ENCODE assay signal across 9 cellular contexts in the genomic region with DNA sequence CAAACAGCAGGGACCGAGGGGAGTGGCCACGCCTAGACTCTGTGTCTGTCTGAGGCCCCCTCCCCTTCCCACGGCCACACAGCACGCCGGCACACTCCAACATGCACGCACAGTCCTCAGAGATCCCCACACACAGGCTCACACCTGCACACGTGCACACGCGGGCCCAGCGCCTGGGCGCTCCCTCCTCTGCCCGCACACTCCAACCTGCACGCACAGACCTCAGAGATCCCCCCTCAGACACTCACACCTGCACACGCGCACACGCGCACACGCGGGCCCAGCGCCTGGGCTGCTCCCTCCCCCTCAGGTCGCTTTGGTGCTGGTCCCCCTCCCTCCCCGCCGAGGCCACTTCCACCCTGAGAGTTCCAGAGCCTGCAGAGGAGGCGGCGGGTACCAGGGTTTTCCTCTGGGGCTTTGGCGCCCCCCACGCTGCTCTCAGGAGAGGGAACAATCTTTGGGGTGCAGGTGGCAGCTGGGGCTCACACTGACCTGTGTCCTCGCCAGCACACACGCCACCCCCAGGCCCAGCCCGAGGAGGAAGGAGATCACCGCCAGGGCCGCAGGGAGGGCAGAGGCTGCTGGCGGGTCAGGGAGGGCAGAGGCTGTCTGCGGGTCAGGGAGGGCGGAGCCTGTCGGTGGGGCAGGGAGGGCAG. TPM values are rescaled to one million over a fixed set of nuclear protein-coding genes. Genes with fewer than 3 reads are reported as not detected.
DNase-seq lines count a peak whose midpoint lies in the region; ATAC-seq and TF ChIP-seq lines count a peak whose summit lies in the region.
"Had no signal": no experiment of that assay in that cellular context is flagged by ENCODE, and none has a peak within 500 bp of the region (broad histone marks: within the 10 kb centered on the region; RNA-seq: fewer than 3 reads in every experiment).

No MANE protein-coding gene starts in this region.

- no peak overlapping the region for H3K4me2 ChIP-seq in HCT116 (ENCODE audit: low read length)

- H3K27ac Mint-ChIP-seq in WTC11 (no peak overlapping the region), endodermal cell (no peak overlapping the region), HFFc6 (no peak overlapping the region)

- H3K27me3 Mint-ChIP-seq in WTC11 (ENCODE audit: low read depth) (0 out of 2 replicates have a peak, but pooled peaks cover 5% of the 10 kb centered on the region), endodermal cell (ENCODE audit: insufficient read depth) (peaks cover 2% of the 10 kb centered on the region), HFFc6 (ENCODE audit: insufficient read depth) (peaks cover 2% of the 10 kb centered on the region)

- H3K4me1 ChIP-seq in HCT116 (ENCODE audit: control insufficient read depth in 1 of 2, insufficient read depth in 2 of 2, low read length in 2 of 2) (no peaks in the 10 kb centered on the region), endodermal cell (ENCODE audit: control insufficient read depth, insufficient read depth, low read length) (no peaks in the 10 kb centered on the region), psoas muscle (no peaks in the 10 kb centered on the region)

- H3K36me3 ChIP-seq in HCT116 (ENCODE audit: control insufficient read depth in 1 of 2, insufficient read depth in 2 of 2, low read length in 2 of 2) = no peaks in the 10 kb centered on the region
- H3K36me3 ChIP-seq in endodermal cell (ENCODE audit: control insufficient read depth, insufficient read depth, low read length) = no peaks in the 10 kb centered on the region
- no peaks in the 10 kb centered on the region for H3K36me3 ChIP-seq in psoas muscle (ENCODE audit: insufficient read depth in 1 of 2, low read depth in 1 of 2)
- H3K36me3 ChIP-seq: heart left ventricle had no signal

- H3K27ac ChIP-seq in HCT116 (ENCODE audit: low read depth, low read length) (no peak overlapping the region), endodermal cell (ENCODE audit: low read depth, low read length) (no peak overlapping the region), psoas muscle (no peak overlapping the region)

- H3K4me1 Mint-ChIP-seq in WTC11 = peaks cover 5% of the 10 kb centered on the region
- no peaks in the 10 kb centered on the region for H3K4me1 Mint-ChIP-seq in endodermal cell
- H3K4me1 Mint-ChIP-seq in HFFc6 (ENCODE audit: low read depth) = no peaks in the 10 kb centered on the region

- RAD21 ChIA-PET in HCT116 (lab: Charles Lee; ENCODE audit: low non-redundant PET in 1 of 2, low total read pairs in 2 of 2, uncharacterized antibody in 2 of 2, unreplicated experiment in 2 of 2) = no interaction called here

- H4K20me1 ChIP-seq in HCT116 (ENCODE audit: insufficient read depth) = no peaks in the 10 kb centered on the region

- no peak overlapping the region for H3K9ac ChIP-seq in HCT116 (ENCODE audit: low read length)
- H3K9ac ChIP-seq in endodermal cell (ENCODE audit: extremely low read depth, low read length, poor library complexity, severe bottlenecking) = no peak overlapping the region

- intact Hi-C loops in HCT116 (cut with micrococcal nuclease) = no loop called here
- intact Hi-C loops in psoas muscle (cut with DNase I) = loop anchor here (2.0 to 5.0 kb wide), 2 partner anchors 13 to 69 kb away; no protein-coding TSS in a partner anchor

- 73 to 77% methylated on average over 22 to 36 of the region's 36 CpGs for WGBS in endodermal cell (ENCODE audit: insufficient coverage in 1 of 2, insufficient read length in 1 of 2), 2 experiments
- 24 to 28% (median 26%) methylated on average over 32 to 36 of the region's 36 CpGs for WGBS in psoas muscle, 3 donors

- 0 out of 2 replicates have a peak, but pooled peaks have one; percentile 16 for ATAC-seq in HCT116
- ATAC-seq in WTC11 = peak; percentile 62
- peak in 2 of 4 donors; percentile 20 to 35 for ATAC-seq in psoas muscle
- no peak for ATAC-seq in HG03342 (IDR thresholded peaks at IDR 0.05; ENCODE audit: unreplicated experiment)

- H2AFZ ChIP-seq in HCT116 (ENCODE audit: low read depth, low read length, poor library complexity, severe bottlenecking) = no peak overlapping the region

- H3K79me2 ChIP-seq in HCT116 (ENCODE audit: insufficient read depth, low read length) = no peaks in the 10 kb centered on the region

- DNase-seq in HCT116 (ENCODE audit: low read depth, low spot score) (no peak), WTC11 (ENCODE audit: low spot score) (no peak), endodermal cell (peak; percentile 81), psoas muscle (no peak), NCI-H1930 (lab: John Stamatoyannopoulos, UW) (no peak), NCI-H1436 treated with DMSO at 0.1 percent for 48 hours (lab: John Stamatoyannopoulos, UW) (no peak), HFFc6 (no peak)

- BruUV-seq in HCT116 (replicated peaks; lab: Mats Ljungman, UMichigan) = no TSS peak

- TF ChIP-seq CTCF in HCT116 (IDR thresholded peaks at IDR 0.05 in 2 of 3, conservative IDR thresholded peaks at IDR 0.05 in 1 of 3; ENCODE audit: borderline replicate concordance in 1 of 3, insufficient read depth in 1 of 3, low read depth in 2 of 3, low read length in 2 of 3) (no peak), WTC11 (IDR thresholded peaks at IDR 0.05) (no peak), endodermal cell (conservative IDR thresholded peaks at IDR 0.05) (no peak), psoas muscle (IDR thresholded peaks at IDR 0.05) (no peak), HFFc6 (IDR thresholded peaks at IDR 0.05) (no peak)

- no peak for TF ChIP-seq RAD21 in HCT116 (IDR thresholded peaks at IDR 0.05; ENCODE audit: low read depth)

- H3K27me3 ChIP-seq in HCT116 (ENCODE audit: insufficient read depth, low read length) (no peaks in the 10 kb centered on the region), endodermal cell (ENCODE audit: control insufficient read depth, insufficient read depth, low read length, poor library complexity, severe bottlenecking) (no peaks in the 10 kb centered on the region), psoas muscle (ENCODE audit: insufficient read depth in 3 of 3, low read length in 2 of 3) (peaks cover 0 to 21% (median 11%) of the 10 kb centered on the region in 3 donors)

- CTCF ChIA-PET in HCT116 (lab: Charles Lee) = no interaction called here
- CTCF ChIA-PET in WTC11 (lab: Charles Lee) = interaction anchor here (1.0 to 2.2 kb wide), 2 partner anchors 18 to 79 kb away, joined by 6 to 9 read pairs; a partner anchor contains a TSS

- no peaks in the 10 kb centered on the region for H3K9me2 ChIP-seq in HCT116 (ENCODE audit: insufficient read depth)

- TF ChIP-seq POLR2A in HCT116 (IDR thresholded peaks at IDR 0.05; ENCODE audit: borderline replicate concordance, extremely low read depth, insufficient read depth, insufficient read length) = no peak

- POLR2A ChIA-PET in HCT116 (lab: Charles Lee) = no interaction called here
- POLR2A ChIA-PET in WTC11 (lab: Charles Lee) = interaction anchor here (0.5 kb wide), 1 partner anchor 101 kb away, joined by 3 read pairs; no protein-coding TSS in a partner anchor

- H3K9me3 Mint-ChIP-seq in WTC11 (no peaks in the 10 kb centered on the region), endodermal cell (no peaks in the 10 kb centered on the region), HFFc6 (no peaks in the 10 kb centered on the region)

- peak overlapping the region; percentile 60 for H3K4me3 Mint-ChIP-seq in WTC11
- no peak overlapping the region for H3K4me3 Mint-ChIP-seq in endodermal cell
- no peak overlapping the region for H3K4me3 Mint-ChIP-seq in HFFc6

- H3K9me3 ChIP-seq in HCT116 (ENCODE audit: control insufficient read depth in 1 of 2, insufficient read depth in 1 of 2, low read depth in 1 of 2, low read length in 2 of 2) = peaks cover 0 to 21% of the 10 kb centered on the region in 2 experiments; a peak in 1 of 4 replicates
- H3K9me3 ChIP-seq in endodermal cell (ENCODE audit: control insufficient read depth, low read length) = no peaks in the 10 kb centered on the region
- no peaks in the 10 kb centered on the region for H3K9me3 ChIP-seq in psoas muscle
- H3K9me3 ChIP-seq: heart left ventricle had no signal

- no peaks in the 10 kb centered on the region for H3K36me3 Mint-ChIP-seq in WTC11
- no peaks in the 10 kb centered on the region for H3K36me3 Mint-ChIP-seq in endodermal cell (ENCODE audit: low read depth)
- no peaks in the 10 kb centered on the region for H3K36me3 Mint-ChIP-seq in HFFc6 (ENCODE audit: low read depth)

- H3K4me3 ChIP-seq in HCT116 (replicated peaks in 1 of 2; ENCODE audit: low read depth in 1 of 2, low read length in 2 of 2) = no peak overlapping the region
- no peak overlapping the region for H3K4me3 ChIP-seq in endodermal cell (ENCODE audit: low read length)
- peak overlapping the region; percentile 4 for H3K4me3 ChIP-seq in psoas muscle

RNA-seq across cellular contexts. Expression of a gene that starts 1.6 kb away (rescaled TPM):
- total RNA-seq in HCT116 (2021; ENCODE audit: unreplicated experiment) (0.61 TPM), WTC11 (2021) (0.74 to 1.3 TPM (median 0.92 TPM) in 3 replicates), endodermal cell (under 1 TPM; 0.55 to 0.80 TPM), psoas muscle (under 1 TPM in 3 of 4 donors, not detected in 1; 0.18 to 0.81 (median 0.71) TPM)
- polyA plus RNA-seq in HCT116 (2012) = 0.08 and 0.39 TPM in 2 replicates
- polyA plus RNA-seq in endodermal cell (2013, experiment 1 of 2) = 0.75 TPM
- 0.58 TPM for polyA plus RNA-seq in endodermal cell (2013, experiment 2 of 2)
- under 1 TPM; 0.13 to 0.19 (median 0.16) TPM for polyA plus RNA-seq in psoas muscle
- under 1 TPM in 1 of 6 experiments, not detected in 5; 0.20 TPM for total RNA-seq in HFFc6 (2021; fragmentation: NEBNext Ultra II Directional; extraction: Animal tissue kit (Norgen Biotek cat#: 25700))

RNA-seq across cellular contexts. Expression of a gene that starts 17.7 kb away (rescaled TPM):
- 6.8 TPM for total RNA-seq in HCT116 (2021; ENCODE audit: unreplicated experiment)
- polyA plus RNA-seq in HCT116 (2012) = 6.8 and 8.8 TPM in 2 replicates
- total RNA-seq in WTC11 (2021) = 0.14 to 0.57 TPM (median 0.22 TPM) in 3 replicates
- not detected for total RNA-seq in endodermal cell
- 0.50 TPM for polyA plus RNA-seq in endodermal cell (2013, experiment 1 of 2)
- 0.12 TPM for polyA plus RNA-seq in endodermal cell (2013, experiment 2 of 2)
- total RNA-seq in psoas muscle = 1 to 10 TPM; 1.2 to 2.3 (median 1.7) TPM
- 1 to 10 TPM in 2 of 3 donors, under 1 TPM in 1; 0.70 to 1.2 (median 1.0) TPM for polyA plus RNA-seq in psoas muscle
- total RNA-seq in HFFc6 (2021; fragmentation: NEBNext Ultra II Directional; extraction: Animal tissue kit (Norgen Biotek cat#: 25700)) = 1 to 10 TPM; 1.7 to 3.9 (median 2.8) TPM

RNA-seq across cellular contexts. Expression of a gene that starts 42.3 kb away (rescaled TPM):
- total RNA-seq in HCT116 (2021; ENCODE audit: unreplicated experiment) = 176 TPM
- 184 and 197 TPM in 2 replicates for polyA plus RNA-seq in HCT116 (2012)
- total RNA-seq in WTC11 (2021) = 101 to 111 TPM (median 107 TPM) in 3 replicates
- total RNA-seq in endodermal cell = 100 to 1,000 TPM; 104 to 143 TPM
- 101 TPM for polyA plus RNA-seq in endodermal cell (2013, experiment 1 of 2)
- 74.7 TPM for polyA plus RNA-seq in endodermal cell (2013, experiment 2 of 2)
- 100 to 1,000 TPM in 3 of 4 donors, 10 to 100 TPM in 1; 73.5 to 139 (median 116) TPM for total RNA-seq in psoas muscle
- 100 to 1,000 TPM in 1 of 3 donors, 10 to 100 TPM in 2; 74.3 to 124 (median 92.7) TPM for polyA plus RNA-seq in psoas muscle
- total RNA-seq in HFFc6 (2021; fragmentation: NEBNext Ultra II Directional; extraction: Animal tissue kit (Norgen Biotek cat#: 25700)) = 100 to 1,000 TPM; 116 to 128 (median 118) TPM

RNA-seq across cellular contexts. Expression of a gene that starts 43.2 kb away (rescaled TPM):
- total RNA-seq in HCT116 (2021; ENCODE audit: unreplicated experiment) (2.1 TPM), WTC11 (2021) (0.89 to 1.4 TPM (median 1.4 TPM) in 3 replicates), endodermal cell (under 1 TPM; 0.46 to 0.48 TPM), psoas muscle (under 1 TPM in 2 of 4 donors, not detected in 2; 0.17 to 0.24 TPM)
- 2.2 and 2.8 TPM in 2 replicates for polyA plus RNA-seq in HCT116 (2012)
- 0.32 TPM for polyA plus RNA-seq in endodermal cell (2013, experiment 1 of 2)
- polyA plus RNA-seq in endodermal cell (2013, experiment 2 of 2) = 0.12 TPM
- polyA plus RNA-seq in psoas muscle = under 1 TPM; 0.07 to 0.35 (median 0.13) TPM
- total RNA-seq in HFFc6 (2021; fragmentation: NEBNext Ultra II Directional; extraction: Animal tissue kit (Norgen Biotek cat#: 25700)) = under 1 TPM in 2 of 6 experiments, not detected in 4; 0.10 to 0.14 TPM
- total RNA-seq: heart left ventricle had no signal
- polyA plus RNA-seq: heart left ventricle had no signal

RNA-seq across cellular contexts. Expression of a gene that starts 55.7 kb away (rescaled TPM):
- not detected for total RNA-seq in HCT116 (2021; ENCODE audit: unreplicated experiment)
- 0.07 TPM in 1 of 2 replicates, not detected in the other for polyA plus RNA-seq in HCT116 (2012)
- 0.46 to 0.76 TPM (median 0.53 TPM) in 3 replicates for total RNA-seq in WTC11 (2021)
- total RNA-seq in endodermal cell = under 1 TPM in 1 of 2 donors, not detected in 1; 0.40 TPM
- polyA plus RNA-seq in endodermal cell (2013, experiment 1 of 2) = 0.53 TPM
- 0.54 TPM for polyA plus RNA-seq in endodermal cell (2013, experiment 2 of 2)
- 1 to 10 TPM in 2 of 4 donors, under 1 TPM in 1, not detected in 1; 0.15 to 3.8 (median 1.3) TPM for total RNA-seq in psoas muscle
- polyA plus RNA-seq in psoas muscle = under 1 TPM in 1 of 3 donors, not detected in 2; 0.10 TPM
- not detected for total RNA-seq in HFFc6 (2021; fragmentation: NEBNext Ultra II Directional; extraction: Animal tissue kit (Norgen Biotek cat#: 25700))
